ENCODE assay signal across 1 cellular context in the genomic region with DNA sequence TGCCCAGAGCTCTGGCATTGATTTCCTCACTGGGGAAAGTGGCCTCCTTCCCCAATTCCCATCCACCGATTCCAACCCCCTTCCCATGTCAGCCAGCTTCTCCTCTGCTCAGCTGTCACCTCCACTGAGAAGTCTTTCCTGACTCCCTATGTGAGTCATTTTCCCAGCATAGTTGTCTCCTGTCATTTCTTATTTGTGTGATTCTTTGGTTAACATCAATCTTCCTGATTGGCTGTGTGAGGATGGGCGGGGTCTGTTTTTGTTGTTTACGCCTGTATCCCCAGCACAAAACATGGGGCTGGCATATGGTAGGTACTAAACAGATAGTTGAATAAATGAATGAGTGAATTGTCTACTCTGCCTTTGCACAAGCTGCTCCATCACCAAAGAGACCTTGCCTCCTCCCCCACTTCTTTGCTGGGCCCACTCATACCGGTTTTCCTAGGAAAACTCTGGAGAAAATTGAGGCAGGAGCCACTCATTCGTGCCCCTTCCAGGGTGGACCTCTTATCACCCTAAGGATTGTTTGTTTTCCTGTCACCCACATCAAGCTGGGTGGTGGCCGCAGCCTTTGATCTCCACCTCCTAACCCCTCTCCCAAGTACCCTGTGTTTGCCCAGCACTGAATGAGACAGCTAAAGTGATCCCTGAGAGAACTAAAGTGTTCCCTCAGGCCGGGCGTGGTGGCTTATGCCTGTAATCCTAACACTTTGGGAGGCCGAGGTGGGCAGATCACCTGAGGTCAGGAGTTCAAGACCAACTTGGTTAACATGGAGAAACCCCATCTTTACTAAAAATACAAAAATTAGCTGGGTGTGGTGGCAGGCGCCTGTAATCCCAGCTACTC.
TF ChIP-seq lines count a peak whose summit lies in the region.

No MANE protein-coding gene starts in this region.

TF ChIP-seq in HepG2, 621 proteins besides CTCF, POLR2A, EP300 and RAD21 (continued from another document and continues in another):
- TF ChIP-seq, protein P1, sequence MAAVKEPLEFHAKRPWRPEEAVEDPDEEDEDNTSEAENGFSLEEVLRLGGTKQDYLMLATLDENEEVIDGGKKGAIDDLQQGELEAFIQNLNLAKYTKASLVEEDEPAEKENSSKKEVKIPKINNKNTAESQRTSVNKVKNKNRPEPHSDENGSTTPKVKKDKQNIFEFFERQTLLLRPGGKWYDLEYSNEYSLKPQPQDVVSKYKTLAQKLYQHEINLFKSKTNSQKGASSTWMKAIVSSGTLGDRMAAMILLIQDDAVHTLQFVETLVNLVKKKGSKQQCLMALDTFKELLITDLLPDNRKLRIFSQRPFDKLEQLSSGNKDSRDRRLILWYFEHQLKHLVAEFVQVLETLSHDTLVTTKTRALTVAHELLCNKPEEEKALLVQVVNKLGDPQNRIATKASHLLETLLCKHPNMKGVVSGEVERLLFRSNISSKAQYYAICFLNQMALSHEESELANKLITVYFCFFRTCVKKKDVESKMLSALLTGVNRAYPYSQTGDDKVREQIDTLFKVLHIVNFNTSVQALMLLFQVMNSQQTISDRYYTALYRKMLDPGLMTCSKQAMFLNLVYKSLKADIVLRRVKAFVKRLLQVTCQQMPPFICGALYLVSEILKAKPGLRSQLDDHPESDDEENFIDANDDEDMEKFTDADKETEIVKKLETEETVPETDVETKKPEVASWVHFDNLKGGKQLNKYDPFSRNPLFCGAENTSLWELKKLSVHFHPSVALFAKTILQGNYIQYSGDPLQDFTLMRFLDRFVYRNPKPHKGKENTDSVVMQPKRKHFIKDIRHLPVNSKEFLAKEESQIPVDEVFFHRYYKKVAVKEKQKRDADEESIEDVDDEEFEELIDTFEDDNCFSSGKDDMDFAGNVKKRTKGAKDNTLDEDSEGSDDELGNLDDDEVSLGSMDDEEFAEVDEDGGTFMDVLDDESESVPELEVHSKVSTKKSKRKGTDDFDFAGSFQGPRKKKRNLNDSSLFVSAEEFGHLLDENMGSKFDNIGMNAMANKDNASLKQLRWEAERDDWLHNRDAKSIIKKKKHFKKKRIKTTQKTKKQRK (IDR thresholded peaks at IDR 0.05; ENCODE audit: low read length) = no peak
- TF ChIP-seq TBL1XR1 (IDR thresholded peaks at IDR 0.05; ENCODE audit: borderline replicate concordance, low read length, partially characterized antibody) (no peak), REL (CRISPR knock-in tag; conservative IDR thresholded peaks at IDR 0.05) (no peak), RBM39 (IDR thresholded peaks at IDR 0.05; ENCODE audit: low read depth, low read length, poor library complexity, severe bottlenecking) (no peak), JDP2 (CRISPR knock-in tag; IDR thresholded peaks at IDR 0.05; ENCODE audit: borderline replicate concordance) (no peak; the same call in 1 of the 2 replicates), NRL (CRISPR knock-in tag; IDR thresholded peaks at IDR 0.05; ENCODE audit: borderline replicate concordance) (no peak), AGO2 (optimal IDR thresholded peaks at IDR 0.05; ENCODE audit: low read depth, low read length) (no peak), NR0B2 (CRISPR knock-in tag; IDR thresholded peaks at IDR 0.05) (no peak), ZNF574 (CRISPR knock-in tag; IDR thresholded peaks at IDR 0.05) (no peak; the same call in 1 of the 2 replicates), ARNT2 (CRISPR knock-in tag; IDR thresholded peaks at IDR 0.05; ENCODE audit: low read depth) (peak; percentile 71; the same call in 1 of the 2 replicates), ZNF3 (CRISPR knock-in tag; IDR thresholded peaks at IDR 0.05) (0 out of 2 replicates have a peak, but pooled peaks have one; percentile 26), JUN (CRISPR knock-in tag; IDR thresholded peaks at IDR 0.05) (no peak), AGO1 (IDR thresholded peaks at IDR 0.05; ENCODE audit: low read depth, low read length, poor library complexity, severe bottlenecking) (no peak), MYPOP (CRISPR knock-in tag; IDR thresholded peaks at IDR 0.05) (peak; percentile 73; the same call in 1 of the 2 replicates), ZFP62 (CRISPR knock-in tag; IDR thresholded peaks at IDR 0.05) (no peak), KLF15 (CRISPR knock-in tag; IDR thresholded peaks at IDR 0.05; ENCODE audit: borderline replicate concordance) (no peak), ZSCAN31 (CRISPR knock-in tag; IDR thresholded peaks at IDR 0.05; ENCODE audit: low read depth) (no peak), ZNF350 (CRISPR knock-in tag; IDR thresholded peaks at IDR 0.05; ENCODE audit: borderline replicate concordance, low read depth) (peak; percentile 71; the same call in 1 of the 2 replicates), ZBTB42 (CRISPR knock-in tag; IDR thresholded peaks at IDR 0.05) (no peak), ZNF724P (CRISPR knock-in tag; IDR thresholded peaks at IDR 0.05; ENCODE audit: borderline replicate concordance) (peak; percentile 27; the same call in 1 of the 2 replicates), ZNF713 (CRISPR knock-in tag; IDR thresholded peaks at IDR 0.05) (no peak), MYC (CRISPR knock-in tag; IDR thresholded peaks at IDR 0.05; ENCODE audit: borderline replicate concordance) (no peak), ZNF605 (CRISPR knock-in tag; IDR thresholded peaks at IDR 0.05) (no peak)
- TF ChIP-seq, protein P2, sequence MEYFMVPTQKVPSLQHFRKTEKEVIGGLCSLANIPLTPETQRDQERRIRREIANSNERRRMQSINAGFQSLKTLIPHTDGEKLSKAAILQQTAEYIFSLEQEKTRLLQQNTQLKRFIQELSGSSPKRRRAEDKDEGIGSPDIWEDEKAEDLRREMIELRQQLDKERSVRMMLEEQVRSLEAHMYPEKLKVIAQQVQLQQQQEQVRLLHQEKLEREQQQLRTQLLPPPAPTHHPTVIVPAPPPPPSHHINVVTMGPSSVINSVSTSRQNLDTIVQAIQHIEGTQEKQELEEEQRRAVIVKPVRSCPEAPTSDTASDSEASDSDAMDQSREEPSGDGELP (IDR thresholded peaks at IDR 0.05; ENCODE audit: borderline replicate concordance, low read depth) = peak; percentile 67
- TF ChIP-seq, protein P3, sequence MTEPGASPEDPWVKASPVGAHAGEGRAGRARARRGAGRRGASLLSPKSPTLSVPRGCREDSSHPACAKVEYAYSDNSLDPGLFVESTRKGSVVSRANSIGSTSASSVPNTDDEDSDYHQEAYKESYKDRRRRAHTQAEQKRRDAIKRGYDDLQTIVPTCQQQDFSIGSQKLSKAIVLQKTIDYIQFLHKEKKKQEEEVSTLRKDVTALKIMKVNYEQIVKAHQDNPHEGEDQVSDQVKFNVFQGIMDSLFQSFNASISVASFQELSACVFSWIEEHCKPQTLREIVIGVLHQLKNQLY (CRISPR knock-in tag; IDR thresholded peaks at IDR 0.05) = peak; percentile 60; the same call in 1 of the 2 replicates
- TF ChIP-seq, protein P4, sequence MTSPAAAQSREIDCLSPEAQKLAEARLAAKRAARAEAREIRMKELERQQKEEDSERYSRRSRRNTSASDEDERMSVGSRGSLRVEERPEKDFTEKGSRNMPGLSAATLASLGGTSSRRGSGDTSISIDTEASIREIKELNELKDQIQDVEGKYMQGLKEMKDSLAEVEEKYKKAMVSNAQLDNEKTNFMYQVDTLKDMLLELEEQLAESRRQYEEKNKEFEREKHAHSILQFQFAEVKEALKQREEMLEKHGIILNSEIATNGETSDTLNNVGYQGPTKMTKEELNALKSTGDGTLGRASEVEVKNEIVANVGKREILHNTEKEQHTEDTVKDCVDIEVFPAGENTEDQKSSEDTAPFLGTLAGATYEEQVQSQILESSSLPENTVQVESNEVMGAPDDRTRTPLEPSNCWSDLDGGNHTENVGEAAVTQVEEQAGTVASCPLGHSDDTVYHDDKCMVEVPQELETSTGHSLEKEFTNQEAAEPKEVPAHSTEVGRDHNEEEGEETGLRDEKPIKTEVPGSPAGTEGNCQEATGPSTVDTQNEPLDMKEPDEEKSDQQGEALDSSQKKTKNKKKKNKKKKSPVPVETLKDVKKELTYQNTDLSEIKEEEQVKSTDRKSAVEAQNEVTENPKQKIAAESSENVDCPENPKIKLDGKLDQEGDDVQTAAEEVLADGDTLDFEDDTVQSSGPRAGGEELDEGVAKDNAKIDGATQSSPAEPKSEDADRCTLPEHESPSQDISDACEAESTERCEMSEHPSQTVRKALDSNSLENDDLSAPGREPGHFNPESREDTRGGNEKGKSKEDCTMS (CRISPR knock-in tag; conservative IDR thresholded peaks at IDR 0.05) = no peak
- TF ChIP-seq, protein P5, sequence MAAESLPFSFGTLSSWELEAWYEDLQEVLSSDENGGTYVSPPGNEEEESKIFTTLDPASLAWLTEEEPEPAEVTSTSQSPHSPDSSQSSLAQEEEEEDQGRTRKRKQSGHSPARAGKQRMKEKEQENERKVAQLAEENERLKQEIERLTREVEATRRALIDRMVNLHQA (CRISPR knock-in tag; IDR thresholded peaks at IDR 0.05) = no peak
- TF ChIP-seq, protein P6, sequence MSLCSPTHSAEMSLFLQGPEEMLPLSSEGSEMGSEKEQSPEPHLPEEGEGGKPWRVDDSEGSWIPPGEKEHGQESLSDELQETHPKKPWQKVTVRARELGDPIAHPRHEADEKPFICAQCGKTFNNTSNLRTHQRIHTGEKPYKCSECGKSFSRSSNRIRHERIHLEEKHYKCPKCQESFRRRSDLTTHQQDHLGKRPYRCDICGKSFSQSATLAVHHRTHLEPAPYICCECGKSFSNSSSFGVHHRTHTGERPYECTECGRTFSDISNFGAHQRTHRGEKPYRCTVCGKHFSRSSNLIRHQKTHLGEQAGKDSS (CRISPR knock-in tag; IDR thresholded peaks at IDR 0.05; ENCODE audit: borderline replicate concordance, low read depth) = no peak
- TF ChIP-seq, protein P7, sequence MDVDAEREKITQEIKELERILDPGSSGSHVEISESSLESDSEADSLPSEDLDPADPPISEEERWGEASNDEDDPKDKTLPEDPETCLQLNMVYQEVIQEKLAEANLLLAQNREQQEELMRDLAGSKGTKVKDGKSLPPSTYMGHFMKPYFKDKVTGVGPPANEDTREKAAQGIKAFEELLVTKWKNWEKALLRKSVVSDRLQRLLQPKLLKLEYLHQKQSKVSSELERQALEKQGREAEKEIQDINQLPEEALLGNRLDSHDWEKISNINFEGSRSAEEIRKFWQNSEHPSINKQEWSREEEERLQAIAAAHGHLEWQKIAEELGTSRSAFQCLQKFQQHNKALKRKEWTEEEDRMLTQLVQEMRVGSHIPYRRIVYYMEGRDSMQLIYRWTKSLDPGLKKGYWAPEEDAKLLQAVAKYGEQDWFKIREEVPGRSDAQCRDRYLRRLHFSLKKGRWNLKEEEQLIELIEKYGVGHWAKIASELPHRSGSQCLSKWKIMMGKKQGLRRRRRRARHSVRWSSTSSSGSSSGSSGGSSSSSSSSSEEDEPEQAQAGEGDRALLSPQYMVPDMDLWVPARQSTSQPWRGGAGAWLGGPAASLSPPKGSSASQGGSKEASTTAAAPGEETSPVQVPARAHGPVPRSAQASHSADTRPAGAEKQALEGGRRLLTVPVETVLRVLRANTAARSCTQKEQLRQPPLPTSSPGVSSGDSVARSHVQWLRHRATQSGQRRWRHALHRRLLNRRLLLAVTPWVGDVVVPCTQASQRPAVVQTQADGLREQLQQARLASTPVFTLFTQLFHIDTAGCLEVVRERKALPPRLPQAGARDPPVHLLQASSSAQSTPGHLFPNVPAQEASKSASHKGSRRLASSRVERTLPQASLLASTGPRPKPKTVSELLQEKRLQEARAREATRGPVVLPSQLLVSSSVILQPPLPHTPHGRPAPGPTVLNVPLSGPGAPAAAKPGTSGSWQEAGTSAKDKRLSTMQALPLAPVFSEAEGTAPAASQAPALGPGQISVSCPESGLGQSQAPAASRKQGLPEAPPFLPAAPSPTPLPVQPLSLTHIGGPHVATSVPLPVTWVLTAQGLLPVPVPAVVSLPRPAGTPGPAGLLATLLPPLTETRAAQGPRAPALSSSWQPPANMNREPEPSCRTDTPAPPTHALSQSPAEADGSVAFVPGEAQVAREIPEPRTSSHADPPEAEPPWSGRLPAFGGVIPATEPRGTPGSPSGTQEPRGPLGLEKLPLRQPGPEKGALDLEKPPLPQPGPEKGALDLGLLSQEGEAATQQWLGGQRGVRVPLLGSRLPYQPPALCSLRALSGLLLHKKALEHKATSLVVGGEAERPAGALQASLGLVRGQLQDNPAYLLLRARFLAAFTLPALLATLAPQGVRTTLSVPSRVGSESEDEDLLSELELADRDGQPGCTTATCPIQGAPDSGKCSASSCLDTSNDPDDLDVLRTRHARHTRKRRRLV (CRISPR knock-in tag; IDR thresholded peaks at IDR 0.05) = no peak
